In the genomic region with DNA sequence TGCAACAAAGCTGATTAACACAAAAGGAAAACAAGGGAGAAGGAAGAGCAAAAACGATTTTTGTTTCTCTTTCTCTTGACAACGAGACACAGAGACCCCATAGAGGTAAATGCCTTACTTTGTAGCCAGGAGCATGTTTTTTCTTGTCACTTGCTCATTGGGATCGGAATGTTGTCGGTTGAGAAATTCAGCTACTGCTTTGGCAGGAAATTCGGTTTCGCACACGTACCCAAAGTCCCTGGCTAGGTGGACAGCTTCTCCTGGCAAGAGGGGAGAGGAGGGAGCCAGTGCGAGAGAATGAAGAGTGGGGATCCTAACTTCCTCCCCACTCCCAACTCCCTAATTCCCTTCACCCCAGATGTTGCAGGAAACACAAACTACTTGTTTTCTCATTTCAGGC, we compare ENCODE assay signal across 1 cellular context.
TF ChIP-seq lines count a peak whose summit lies in the region.

No MANE protein-coding gene starts in this region.

TF ChIP-seq in K562, 482 proteins besides CTCF, POLR2A, EP300 and RAD21:
- no peak for TF ChIP-seq KLF6 (CRISPR knock-in tag; IDR thresholded peaks at IDR 0.05; ENCODE audit: borderline replicate concordance)
- no peak for TF ChIP-seq MCM2 (IDR thresholded peaks at IDR 0.05; ENCODE audit: low read depth)
- no peak for TF ChIP-seq ZNF766 (CRISPR knock-in tag; conservative IDR thresholded peaks at IDR 0.05)
